In the genomic region with DNA sequence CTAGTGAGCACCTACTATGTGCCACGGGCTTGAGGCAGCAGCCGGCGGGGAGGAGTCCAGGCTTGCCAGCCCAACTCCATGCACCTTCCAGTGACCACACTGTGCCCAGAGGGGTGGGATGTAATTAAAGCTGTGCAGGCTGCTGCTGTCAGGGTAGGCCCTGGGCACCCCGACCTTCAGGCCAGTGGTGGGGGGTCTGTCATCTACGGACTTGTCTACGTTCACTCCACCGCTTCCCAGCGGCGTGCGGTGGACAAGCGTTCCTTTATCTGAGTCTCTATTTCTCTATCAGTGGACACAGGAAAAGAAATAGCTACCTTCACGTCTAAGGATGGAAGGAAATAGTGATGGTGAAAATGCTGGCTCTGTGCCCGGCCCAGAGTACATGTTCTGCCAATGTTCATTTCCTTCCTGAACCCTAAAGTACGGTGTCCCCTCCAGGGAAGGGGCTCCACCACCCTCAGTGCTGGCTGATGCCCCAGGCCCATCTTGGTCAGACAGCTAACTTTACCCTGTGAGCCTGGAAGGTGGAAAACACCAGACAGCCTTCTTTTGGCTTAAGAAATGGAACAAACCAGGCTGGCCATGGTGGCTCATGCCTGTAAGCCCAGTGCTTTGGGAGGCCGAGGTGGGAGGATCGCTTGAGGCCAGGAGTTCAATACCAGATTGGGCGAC, we compare ENCODE assay signal across 28 cellular contexts.
"Had no signal": no experiment of that assay in that cellular context is flagged by ENCODE, and none has a peak within 500 bp of the region (broad histone marks: within the 10 kb centered on the region; RNA-seq: fewer than 3 reads in every experiment).

No MANE protein-coding gene starts in this region.

- H3K9me3 ChIP-seq: left ventricle myocardium inferior, pancreas, prostate gland, tibial nerve, vagina had no signal

- H3K27ac Mint-ChIP-seq: immature natural killer cell; mesothelial cell of epicardium; natural killer cell; nephron progenitor cell; stimulated activated memory B cell treated with anti-CD40 and anti-IgM and Interleukin-4, amounts not matched to agents 10 μg/mL and 1 μg/mL and 100 μg/mL, for 72 hours; stimulated activated naive CD8-positive, alpha-beta T cell treated with anti-CD3 and anti-CD28 coated beads, Interleukin-15, amount 100 ng/mL, for 72 hours; type B pancreatic cell had no signal

- FAIRE-seq: islet of Langerhans, pancreas had no signal

- H3K9me3 Mint-ChIP-seq: immature natural killer cell; natural killer cell; neural progenitor cell; stimulated activated naive CD8-positive, alpha-beta T cell treated with anti-CD3 and anti-CD28 coated beads, Interleukin-15, amount 100 ng/mL, for 72 hours had no signal

- H3K27me3 ChIP-seq: neural progenitor cell, tibial nerve, vagina had no signal

- H3K4me3 Mint-ChIP-seq: immature natural killer cell; mesothelial cell of epicardium; natural killer cell; nephron progenitor cell; neural progenitor cell; stimulated activated memory B cell treated with anti-CD40 and anti-IgM and Interleukin-4, amounts not matched to agents 10 μg/mL and 1 μg/mL and 100 μg/mL, for 72 hours; stimulated activated naive CD8-positive, alpha-beta T cell treated with anti-CD3 and anti-CD28 coated beads, Interleukin-15, amount 100 ng/mL, for 72 hours; type B pancreatic cell had no signal

- ATAC-seq: natural killer cell; pancreas; right cardiac atrium; sciatic nerve; stimulated activated memory B cell treated with anti-CD40 and anti-IgM and Interleukin-4, amounts not matched to agents 10 μg/mL and 1 μg/mL and 100 μg/mL, for 72 hours; stimulated activated naive CD8-positive, alpha-beta T cell treated with anti-CD3 and anti-CD28 coated beads, Interleukin-15, amount 100 ng/mL, for 72 hours had no signal

- H3K4me1 Mint-ChIP-seq: immature natural killer cell; natural killer cell; stimulated activated naive CD8-positive, alpha-beta T cell treated with anti-CD3 and anti-CD28 coated beads, Interleukin-15, amount 100 ng/mL, for 72 hours had no signal

- H3K36me3 Mint-ChIP-seq: immature natural killer cell, natural killer cell, type B pancreatic cell had no signal

- H3K27ac ChIP-seq: left ventricle myocardium inferior, neural progenitor cell, pancreas, prostate gland, skin epidermis, tibial nerve, vagina had no signal

- H3K36me3 ChIP-seq: left ventricle myocardium inferior, neural progenitor cell, pancreas, prostate gland, vagina had no signal

- H3K9ac ChIP-seq: neural progenitor cell had no signal

- DNase-seq: hypothalamus; immature natural killer cell; left ventricle myocardium inferior; mesendoderm; naive B cell; natural killer cell; nephron progenitor cell; pancreas; retina; stimulated activated CD4-positive, alpha-beta T cell treated with anti-CD3 and anti-CD28 coated beads, Interleukin-12 subunit alpha, Interleukin-12 subunit beta, amount 100 ng/mL, for 4 hours; stimulated activated CD4-positive, alpha-beta T cell treated with anti-CD3 and anti-CD28 coated beads, Interleukin-15, amount 100 ng/mL, for 24 hours; stimulated activated CD4-positive, alpha-beta T cell treated with anti-CD3 and anti-CD28 coated beads, Interleukin-2, amount 100 ng/mL, for 24 hours; stimulated activated CD4-positive, alpha-beta T cell treated with anti-CD3 and anti-CD28 coated beads, Interleukin-4, amount 100 ng/mL, for 24 hours; stimulated activated naive CD4-positive, alpha-beta T cell treated with Interleukin-2 at 50 U/mL for 16 hours; stimulated activated naive CD8-positive, alpha-beta T cell treated with anti-CD3 and anti-CD28 coated beads, Interleukin-15, amount 100 ng/mL, for 72 hours; substantia nigra had no signal

- H3K4me3 ChIP-seq: left ventricle myocardium inferior, lung, neural progenitor cell, pancreas, prostate gland, skin epidermis, tibial nerve, vagina had no signal

- H3K4me1 ChIP-seq: left ventricle myocardium inferior, pancreas, prostate gland, vagina had no signal
